Comparison of ENCODE assay signal across 19 cellular contexts in the genomic region with DNA sequence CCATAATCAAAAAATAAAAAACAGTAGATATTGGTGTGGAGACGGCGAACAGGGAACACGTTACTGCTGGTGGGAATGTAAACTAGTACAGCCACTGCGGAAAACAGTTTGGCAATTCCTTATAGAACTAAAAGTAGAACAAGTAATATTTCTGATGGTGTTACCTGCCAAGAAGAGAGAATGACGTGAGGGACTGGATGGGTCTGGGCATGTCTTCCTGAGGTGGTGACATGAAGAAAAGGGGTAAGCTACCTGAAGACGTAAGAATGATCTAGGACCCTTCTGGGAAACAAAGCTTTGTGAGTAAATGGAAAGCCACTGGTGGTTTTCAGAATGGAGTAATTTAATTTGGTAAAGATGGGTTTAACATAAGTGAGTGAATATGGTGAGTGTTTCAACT.
"Had no signal": no experiment of that assay in that cellular context is flagged by ENCODE, and none has a peak within 500 bp of the region (broad histone marks: within the 10 kb centered on the region; RNA-seq: fewer than 3 reads in every experiment).

No MANE protein-coding gene starts in this region.

- H3K9me3 ChIP-seq: SK-N-SH had no signal

- H3K4me2 ChIP-seq: SK-N-SH had no signal

- ATAC-seq: HepG2 had no signal

- DNase-seq: IMR-90, Karpas-422, KG1, MM.1S, NCI-H1092 treated with DMSO at 0.1 percent for 48 hours, NCI-H1436, NCI-H187, NCI-H2029, NCI-H2081 treated with DMSO at 0.1 percent for 48 hours, NCI-H2171, NCI-H226, NCI-H446, NCI-H510A treated with DMSO at 0.1 percent for 48 hours, NCI-H526 treated with DMSO at 0.1 percent for 48 hours, NCI-H748 treated with DMSO at 0.1 percent for 48 hours, SHP77, SK-N-SH had no signal

- H3K27ac ChIP-seq: RWPE1 had no signal

- H3K9ac ChIP-seq: SK-N-SH had no signal
